In genomic region chr22:21570398-21570797, GRCh38 we compare ENCODE assay signal across 13 cellular contexts. TPM values are rescaled to one million over a fixed set of nuclear protein-coding genes. Genes with fewer than 3 reads are reported as not detected.
DNase-seq lines count a peak whose midpoint lies in the region; ATAC-seq and TF ChIP-seq lines count a peak whose summit lies in the region.
"Had no signal": no experiment of that assay in that cellular context is flagged by ENCODE, and none has a peak within 500 bp of the region (broad histone marks: within the 10 kb centered on the region; RNA-seq: fewer than 3 reads in every experiment).

No MANE protein-coding gene starts in this region.

- no peak for DNase-seq in activated CD4-positive, alpha-beta T cell treated with anti-CD3 and anti-CD28 coated beads for 36 hours
- DNase-seq in activated CD4-positive, alpha-beta T cell treated with anti-CD3 and anti-CD28 coated beads for 48 hours, result no peak
- no peak for DNase-seq in activated naive CD8-positive, alpha-beta T cell treated with anti-CD3 and anti-CD28 coated beads, Interleukin-2, amount 50 U/mL, for 24 hours
- DNase-seq in neural crest cell (ENCODE audit: low read depth, low spot score) (no peak), Right ventricle myocardium superior (no peak)
- DNase-seq: activated CD8-positive, alpha-beta memory T cell treated with anti-CD3 and anti-CD28 coated beads for 24 hours; brain microvascular endothelial cell; NCI-H345; SHP77; stimulated activated CD8-positive, alpha-beta memory T cell treated with anti-CD3 and anti-CD28 coated beads, Interleukin-4, amount 100 ng/mL, for 48 hours had no signal

- intact Hi-C loops in activated CD4-positive, alpha-beta T cell treated with anti-CD3 and anti-CD28 coated beads for 36 hours (cut with DNase I, micrococcal nuclease), result no loop called here
- intact Hi-C loops in Right ventricle myocardium superior (cut with DNase I), result no loop called here

- CTCF ChIA-PET in activated CD4-positive, alpha-beta T cell treated with anti-CD3 and anti-CD28 coated beads for 36 hours (lab: Charles Lee), result interaction anchor here (0.7 to 1.2 kb wide), 2 partner anchors 17 to 84 kb away, joined by 3 read pairs; no protein-coding TSS in a partner anchor

- H3K9me3 ChIP-seq in HUES6 (ENCODE audit: control insufficient read depth, insufficient read depth, low read depth, low read length), result no peaks in the 10 kb centered on the region

- POLR2A ChIA-PET in activated CD4-positive, alpha-beta T cell treated with anti-CD3 and anti-CD28 coated beads for 36 hours (lab: Charles Lee), result no interaction called here

- H3K36me3 Mint-ChIP-seq in activated CD4-positive, alpha-beta T cell treated with anti-CD3 and anti-CD28 coated beads for 36 hours (ENCODE audit: low read depth), result peaks cover 27% of the 10 kb centered on the region
- H3K36me3 Mint-ChIP-seq in activated naive CD8-positive, alpha-beta T cell treated with anti-CD3 and anti-CD28 coated beads, Interleukin-2, amount 50 U/mL, for 24 hours (ENCODE audit: low read depth), result peaks cover 34% of the 10 kb centered on the region
- H3K36me3 Mint-ChIP-seq in neural crest cell (ENCODE audit: low read depth), result no peaks in the 10 kb centered on the region

- peaks cover 36% of the 10 kb centered on the region for H3K4me1 ChIP-seq in HUES6 (ENCODE audit: control insufficient read depth, insufficient read depth, low read length)

- H3K27ac Mint-ChIP-seq in activated CD4-positive, alpha-beta T cell treated with anti-CD3 and anti-CD28 coated beads for 36 hours, result peak overlapping the region; percentile 79
- peak overlapping the region; percentile 61 for H3K27ac Mint-ChIP-seq in activated naive CD8-positive, alpha-beta T cell treated with anti-CD3 and anti-CD28 coated beads, Interleukin-2, amount 50 U/mL, for 24 hours
- H3K27ac Mint-ChIP-seq in neural crest cell (ENCODE audit: unreplicated experiment), result no peak overlapping the region

- 0 out of 2 replicates have a peak overlapping the region, but pooled peaks have one; percentile 14 for H3K4me3 ChIP-seq in HUES6 (ENCODE audit: low read depth, low read length)

- TF ChIP-seq CTCF in neural crest cell (conservative IDR thresholded peaks at IDR 0.05), result no peak

- no peaks in the 10 kb centered on the region for H3K9me3 Mint-ChIP-seq in activated CD4-positive, alpha-beta T cell treated with anti-CD3 and anti-CD28 coated beads for 36 hours (ENCODE audit: low read depth)
- H3K9me3 Mint-ChIP-seq in activated naive CD8-positive, alpha-beta T cell treated with anti-CD3 and anti-CD28 coated beads, Interleukin-2, amount 50 U/mL, for 24 hours, result no peaks in the 10 kb centered on the region
- H3K9me3 Mint-ChIP-seq in neural crest cell, result no peaks in the 10 kb centered on the region

- peaks cover 16% of the 10 kb centered on the region; the same call in 1 of the 2 replicates for H3K36me3 ChIP-seq in HUES6 (ENCODE audit: control insufficient read depth, insufficient read depth, low read length)

- H3K4me3 Mint-ChIP-seq in activated CD4-positive, alpha-beta T cell treated with anti-CD3 and anti-CD28 coated beads for 36 hours, result peak overlapping the region; percentile 32
- H3K4me3 Mint-ChIP-seq in activated naive CD8-positive, alpha-beta T cell treated with anti-CD3 and anti-CD28 coated beads, Interleukin-2, amount 50 U/mL, for 24 hours, result peak overlapping the region; percentile 92
- peak overlapping the region; percentile 95 for H3K4me3 Mint-ChIP-seq in neural crest cell

- peaks cover 59% of the 10 kb centered on the region for H3K4me1 Mint-ChIP-seq in activated CD4-positive, alpha-beta T cell treated with anti-CD3 and anti-CD28 coated beads for 36 hours
- H3K4me1 Mint-ChIP-seq in activated naive CD8-positive, alpha-beta T cell treated with anti-CD3 and anti-CD28 coated beads, Interleukin-2, amount 50 U/mL, for 24 hours, result peaks cover 66% of the 10 kb centered on the region
- H3K4me1 Mint-ChIP-seq in neural crest cell, result peaks cover 45% of the 10 kb centered on the region

- no peak overlapping the region for H3K27ac ChIP-seq in HUES6 (ENCODE audit: low read depth, low read length)
- H3K27ac ChIP-seq: brain microvascular endothelial cell had no signal

- H3K27me3 ChIP-seq in HUES6 (ENCODE audit: control insufficient read depth, insufficient read depth, low read length), result no peaks in the 10 kb centered on the region
- H3K27me3 ChIP-seq: brain microvascular endothelial cell had no signal

- no peak for ATAC-seq in activated CD4-positive, alpha-beta T cell treated with anti-CD3 and anti-CD28 coated beads for 36 hours
- ATAC-seq in activated naive CD8-positive, alpha-beta T cell treated with anti-CD3 and anti-CD28 coated beads, Interleukin-2, amount 50 U/mL, for 24 hours, result no peak
- no peak for ATAC-seq in Right ventricle myocardium superior (ENCODE audit: poor library complexity)
- ATAC-seq in GM19467 (IDR thresholded peaks at IDR 0.05; ENCODE audit: unreplicated experiment), result no peak
- ATAC-seq in GM18517 (IDR thresholded peaks at IDR 0.05; ENCODE audit: unreplicated experiment), result no peak

- H3K27me3 Mint-ChIP-seq in activated CD4-positive, alpha-beta T cell treated with anti-CD3 and anti-CD28 coated beads for 36 hours, result no peaks in the 10 kb centered on the region
- H3K27me3 Mint-ChIP-seq in activated naive CD8-positive, alpha-beta T cell treated with anti-CD3 and anti-CD28 coated beads, Interleukin-2, amount 50 U/mL, for 24 hours, result no peaks in the 10 kb centered on the region
- H3K27me3 Mint-ChIP-seq in neural crest cell (ENCODE audit: low read depth), result no peaks in the 10 kb centered on the region

- H3K9ac ChIP-seq in HUES6 (ENCODE audit: low read length), result no peak overlapping the region

RNA-seq across cellular contexts. Expression of gene UBE2L3, which starts 2.9 kb away (rescaled TPM):
- total RNA-seq in activated CD4-positive, alpha-beta T cell treated with anti-CD3 and anti-CD28 coated beads for 36 hours, result 10 to 100 TPM; 57.3 to 75.5 TPM
- total RNA-seq in neural crest cell (76.9 and 83.5 TPM in 2 replicates), Right ventricle myocardium superior (46.7 TPM)

RNA-seq across cellular contexts. Expression of gene RIMBP3C, which starts 19.1 kb away (rescaled TPM):
- total RNA-seq in activated CD4-positive, alpha-beta T cell treated with anti-CD3 and anti-CD28 coated beads for 36 hours, result under 1 TPM; 0.18 to 0.33 TPM
- total RNA-seq in neural crest cell, result 1.0 and 1.4 TPM in 2 replicates
- total RNA-seq in Right ventricle myocardium superior, result not detected

RNA-seq across cellular contexts. Expression of gene YDJC, which starts 59.4 kb away (rescaled TPM):
- 10 to 100 TPM; 43.4 to 54.0 TPM for total RNA-seq in activated CD4-positive, alpha-beta T cell treated with anti-CD3 and anti-CD28 coated beads for 36 hours
- total RNA-seq in neural crest cell (17.0 and 18.4 TPM in 2 replicates), Right ventricle myocardium superior (4.5 TPM)

Comparison
In these comparisons a context has a peak if more than half of its experiments do, and no peak if none do; other contexts are left out.
1. H3K4me3 Mint-ChIP-seq: peak in every context shown above with its lines; median percentile 95 in neural crest cell; 92 in activated naive CD8-positive, alpha-beta T cell treated with anti-CD3 and anti-CD28 coated beads, Interleukin-2, amount 50 U/mL, for 24 hours; 32 in activated CD4-positive, alpha-beta T cell treated with anti-CD3 and anti-CD28 coated beads for 36 hours.